In genomic region chr12:40106655-40107054, GRCh38 we compare ENCODE assay signal across 8 cellular contexts.
DNase-seq lines count a peak whose midpoint lies in the region; ATAC-seq and TF ChIP-seq lines count a peak whose summit lies in the region.

No MANE protein-coding gene starts in this region.

- peak overlapping the region; percentile 65 for H3K4me2 ChIP-seq in parathyroid adenoma (ENCODE audit: low read length)

- peak overlapping the region; percentile 73 for H2AFZ ChIP-seq in parathyroid adenoma

- no peak overlapping the region for H3K9ac ChIP-seq in parathyroid adenoma

- TF ChIP-seq CTCF in coronary artery (IDR thresholded peaks at IDR 0.05) (no peak), parathyroid adenoma (IDR thresholded peaks at IDR 0.05) (no peak)

- H3K4me1 ChIP-seq in parathyroid adenoma, result peaks cover 11% of the 10 kb centered on the region

- H3K4me3 ChIP-seq in coronary artery (peak overlapping the region; percentile 97), parathyroid adenoma (ENCODE audit: low read depth, low read length) (peak overlapping the region; percentile 45)

- peak; percentile 72 for DNase-seq in DMS53 (lab: John Stamatoyannopoulos, UW)
- DNase-seq in NCI-H774 (lab: John Stamatoyannopoulos, UW), result peak; percentile 16
- no peak for DNase-seq in coronary artery (ENCODE audit: low spot score)
- no peak for DNase-seq in stimulated activated CD4-positive, alpha-beta T cell treated with anti-CD3 and anti-CD28 coated beads, Interleukin-4, amount 100 ng/mL, for 4 hours
- no peak for DNase-seq in stimulated activated CD4-positive, alpha-beta T cell treated with anti-CD3 and anti-CD28 coated beads, Interleukin-4, amount 100 ng/mL, for 1 hour

- peaks cover 22% of the 10 kb centered on the region for H3K79me2 ChIP-seq in parathyroid adenoma

- no peaks in the 10 kb centered on the region for H3K9me3 ChIP-seq in parathyroid adenoma (ENCODE audit: control insufficient read depth, low read length)

- H3K27ac ChIP-seq in coronary artery, result peak overlapping the region; percentile 81 to 94
- H3K27ac ChIP-seq in parathyroid adenoma, result peak overlapping the region; percentile 81

- no peaks in the 10 kb centered on the region for H3K36me3 ChIP-seq in parathyroid adenoma (ENCODE audit: control insufficient read depth, insufficient read depth, low read length)

- no peak for ATAC-seq in GM18858 (IDR thresholded peaks at IDR 0.05; ENCODE audit: unreplicated experiment)
- ATAC-seq in GM18517 (IDR thresholded peaks at IDR 0.05; ENCODE audit: unreplicated experiment), result no peak

- H3K27me3 ChIP-seq in parathyroid adenoma (ENCODE audit: control insufficient read depth, insufficient read depth, low read length), result no peaks in the 10 kb centered on the region

Comparison
In these comparisons a context has a peak if more than half of its experiments do, and no peak if none do; other contexts are left out.
1. DNase-seq: peak in DMS53 (single experiment) and NCI-H774 (single experiment); none in coronary artery (single experiment), stimulated activated CD4-positive, alpha-beta T cell treated with anti-CD3 and anti-CD28 coated beads, Interleukin-4, amount 100 ng/mL, for 4 hours (0 of 2) and stimulated activated CD4-positive, alpha-beta T cell treated with anti-CD3 and anti-CD28 coated beads, Interleukin-4, amount 100 ng/mL, for 1 hour (single experiment).